15 cellular contexts compared by ENCODE assay signal in genomic region chr11:33703234-33703633, GRCh38. TPM values are rescaled to one million over a fixed set of nuclear protein-coding genes. Genes with fewer than 3 reads are reported as not detected.
A peak's percentile ranks its signal among the peaks of the same experiment; 100 is the strongest.
DNase-seq lines count a peak whose midpoint lies in the region; ATAC-seq and TF ChIP-seq lines count a peak whose summit lies in the region.
"Had no signal": no experiment of that assay in that cellular context is flagged by ENCODE, and none has a peak within 500 bp of the region (broad histone marks: within the 10 kb centered on the region; RNA-seq: fewer than 3 reads in every experiment).

No MANE protein-coding gene starts in this region.

- H3K4me1 ChIP-seq in heart right ventricle, result peaks cover 19 to 91% (median 81%) of the 10 kb centered on the region in 9 donors
- peaks cover 41% of the 10 kb centered on the region for H3K4me1 ChIP-seq in foreskin keratinocyte
- peaks cover 66 to 67% of the 10 kb centered on the region in 2 experiments for H3K4me1 ChIP-seq in neutrophil (ENCODE audit: control insufficient read depth in 1 of 2, insufficient read depth in 1 of 2, low read depth in 1 of 2, low read length in 1 of 2)
- H3K4me1 ChIP-seq in upper lobe of right lung, result peaks cover 66% of the 10 kb centered on the region

- TF ChIP-seq CTCF in heart right ventricle (IDR thresholded peaks at IDR 0.05), result no peak
- TF ChIP-seq CTCF in foreskin keratinocyte (conservative IDR thresholded peaks at IDR 0.05), result no peak
- no peak for TF ChIP-seq CTCF in neutrophil (IDR thresholded peaks at IDR 0.05)
- TF ChIP-seq CTCF in upper lobe of right lung (IDR thresholded peaks at IDR 0.05), result no peak

- intact Hi-C loops in heart right ventricle (cut with DNase I), result loop anchor here in 2 of 10 donors (5.0 kb wide), 2 partner anchors 34 to 446 kb away; partner anchors contain the start of genes CD59 (in 1 of the 2) and HIPK3 (in 1 of the 2)
- intact Hi-C loops in left cardiac atrium (cut with DNase I), result loop anchor here in 1 of 2 donors (5.0 kb wide), 1 partner anchor 34 kb away; the partner anchor contains the start of gene CD59
- intact Hi-C loops in upper lobe of right lung (cut with DNase I), result no loop called here

- H3K4me3 ChIP-seq in heart right ventricle (no peak overlapping the region), neutrophil (ENCODE audit: low read depth in 1 of 2, low read length in 1 of 2) (no peak overlapping the region), upper lobe of right lung (no peak overlapping the region)

- H3K27ac ChIP-seq in heart right ventricle, result peak overlapping the region; percentile 73 to 92 (median 86)
- H3K27ac ChIP-seq in foreskin keratinocyte, result peak overlapping the region; percentile 90
- peak overlapping the region; percentile 17 for H3K27ac ChIP-seq in neutrophil
- H3K27ac ChIP-seq in upper lobe of right lung, result peak overlapping the region; percentile 79

- peaks cover 0 to 34% (median 1%) of the 10 kb centered on the region in 9 donors for H3K36me3 ChIP-seq in heart right ventricle
- no peaks in the 10 kb centered on the region for H3K36me3 ChIP-seq in neutrophil
- peaks cover 17% of the 10 kb centered on the region for H3K36me3 ChIP-seq in upper lobe of right lung

- ATAC-seq in heart right ventricle (no peak), left cardiac atrium (no peak), foreskin keratinocyte (no peak), upper lobe of right lung (peak; percentile 0)
- ATAC-seq: stimulated activated memory B cell treated with anti-CD40 and anti-IgM and Interleukin-4, amounts not matched to agents 10 μg/mL and 1 μg/mL and 100 μg/mL, for 72 hours; T-cell had no signal

- H3K27me3 ChIP-seq in heart right ventricle, result no peaks in the 10 kb centered on the region
- H3K27me3 ChIP-seq in foreskin keratinocyte, result no peaks in the 10 kb centered on the region
- no peaks in the 10 kb centered on the region for H3K27me3 ChIP-seq in neutrophil
- H3K27me3 ChIP-seq in upper lobe of right lung, result no peaks in the 10 kb centered on the region

- WGBS in heart right ventricle, 2 donors, result 74 to 75% methylated on average over 5 of the region's 5 CpGs

- H3K9me3 ChIP-seq in heart right ventricle, result no peaks in the 10 kb centered on the region
- H3K9me3 ChIP-seq in neutrophil, result no peaks in the 10 kb centered on the region
- no peaks in the 10 kb centered on the region for H3K9me3 ChIP-seq in upper lobe of right lung

- DNase-seq in heart right ventricle (no peak), left cardiac atrium (no peak), foreskin keratinocyte (no peak), upper lobe of right lung (no peak), NAMALWA (ENCODE audit: low spot score) (no peak), NCI-H1694 treated with DMSO at 0.1 percent for 48 hours (lab: John Stamatoyannopoulos, UW) (no peak)
- DNase-seq in activated CD4-positive, CD25-positive, alpha-beta regulatory T cell (lab: John Stamatoyannopoulos, UW), result no peak
- DNase-seq: activated naive CD8-positive, alpha-beta T cell treated with anti-CD3 and anti-CD28 coated beads, Interleukin-2, amount 10 ng/mL, durations not matched to agents 7 days and 5 days; GDM1; NCI-H1436; NCI-H446; retina; T-cell had no signal

RNA-seq across cellular contexts. Expression of gene C11orf91, which starts 2.6 kb away (rescaled TPM):
- total RNA-seq in heart right ventricle (1 to 10 TPM in 1 of 10 donors, not detected in 9; 3.0 TPM), left cardiac atrium (1 to 10 TPM in 1 of 2 donors, under 1 TPM in 1; 0.29 to 1.7 TPM), foreskin keratinocyte (0.18 and 0.41 TPM in 2 replicates), upper lobe of right lung (1.5 TPM)
- polyA plus RNA-seq in heart right ventricle (under 1 TPM in 1 of 2 donors, not detected in 1; 0.17 TPM), foreskin keratinocyte (0.20 and 0.50 TPM in 2 replicates)

RNA-seq across cellular contexts. Expression of gene CD59, which starts 33.0 kb away (rescaled TPM):
- total RNA-seq in heart right ventricle, result 1,000 to 10,000 TPM in 3 of 10 donors, 100 to 1,000 TPM in 7; 676 to 1,261 (median 764) TPM
- 100 to 1,000 TPM; 120 to 758 TPM for polyA plus RNA-seq in heart right ventricle
- 100 to 1,000 TPM; 633 to 874 TPM for total RNA-seq in left cardiac atrium
- 670 and 816 TPM in 2 replicates for total RNA-seq in foreskin keratinocyte
- 645 and 724 TPM in 2 replicates for polyA plus RNA-seq in foreskin keratinocyte
- 1,004 TPM for total RNA-seq in upper lobe of right lung

Comparison
In these comparisons a context has a peak if more than half of its experiments do, and no peak if none do; other contexts are left out.
1. H3K27ac ChIP-seq: peak in every context shown above with its lines; median percentile 90 in foreskin keratinocyte; 86 in heart right ventricle; 79 in upper lobe of right lung; 17 in neutrophil.